Comparison of ENCODE assay signal across 8 cellular contexts in the genomic region with DNA sequence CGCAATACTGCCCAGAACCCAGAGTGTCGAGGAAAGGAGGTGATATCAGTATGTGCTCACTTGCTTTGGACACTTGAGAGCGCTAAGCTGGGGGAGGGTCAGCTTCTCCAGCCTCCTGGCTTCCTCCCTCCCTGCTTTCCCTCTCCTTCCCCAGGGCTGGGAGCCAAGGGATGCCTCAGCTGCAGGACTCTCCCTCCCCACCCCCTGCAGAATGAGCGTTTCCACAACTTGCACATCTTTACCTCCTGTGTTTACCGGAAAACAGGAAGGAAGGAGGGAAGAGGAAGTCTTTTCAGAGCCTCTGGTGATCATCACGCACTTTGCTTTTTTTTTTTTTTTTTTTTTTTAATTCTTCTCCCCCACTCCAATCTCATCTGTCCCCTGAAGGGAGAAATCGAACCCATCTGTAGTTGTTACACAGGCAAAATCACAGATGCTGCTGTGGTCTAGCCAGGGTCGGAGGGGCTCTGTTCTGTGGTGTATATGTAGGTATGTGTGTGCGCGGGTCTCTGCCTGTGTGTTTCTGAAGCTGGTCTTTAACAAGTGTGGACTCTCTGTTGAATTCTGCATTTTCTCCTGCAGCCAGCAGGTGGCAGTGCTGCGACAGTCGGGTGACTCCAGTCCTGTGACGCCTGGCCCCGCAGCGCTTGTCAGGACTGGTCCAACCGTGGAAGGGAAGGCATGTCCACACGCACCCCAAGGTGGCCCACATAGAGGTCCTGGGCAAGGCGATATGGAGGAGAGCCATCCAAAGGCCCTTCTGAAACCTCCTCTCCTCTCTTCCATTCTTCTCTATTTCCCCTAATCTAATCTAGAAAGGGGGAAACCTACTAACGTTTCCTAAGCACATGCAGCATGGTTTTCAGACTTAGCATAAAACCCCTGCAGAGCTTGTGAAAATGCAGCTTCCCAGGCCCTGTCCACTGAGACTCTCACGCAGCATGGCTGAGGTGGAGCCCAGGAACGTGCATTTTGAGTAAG.
DNase-seq lines count a peak whose midpoint lies in the region; ATAC-seq lines count a peak whose summit lies in the region.

No MANE protein-coding gene starts in this region.

- no peaks in the 10 kb centered on the region for H3K27me3 ChIP-seq in CD4-positive, alpha-beta memory T cell (ENCODE audit: insufficient read depth, low read length)
- no peaks in the 10 kb centered on the region for H3K27me3 ChIP-seq in effector memory CD4-positive, alpha-beta T cell (replicated peaks; ENCODE audit: control insufficient read depth, insufficient read depth, low read length, poor library complexity, severe bottlenecking)

- POLR2A ChIA-PET in CD4-positive, alpha-beta memory T cell (lab: Charles Lee; ENCODE audit: partially characterized antibody), result no interaction called here

- ATAC-seq in GM19455 (IDR thresholded peaks at IDR 0.05; ENCODE audit: unreplicated experiment), result peak; percentile 95

- H3K27ac Mint-ChIP-seq in CD4-positive, alpha-beta memory T cell, result no peak overlapping the region

- H3K4me3 ChIP-seq in CD4-positive, alpha-beta memory T cell (ENCODE audit: low read length in 2 of 2), result no peak overlapping the region
- no peak overlapping the region for H3K4me3 ChIP-seq in effector memory CD4-positive, alpha-beta T cell (ENCODE audit: insufficient read depth, low read depth, low read length, poor library complexity, severe bottlenecking)

- no peaks in the 10 kb centered on the region for H3K36me3 ChIP-seq in CD4-positive, alpha-beta memory T cell (ENCODE audit: insufficient read depth, low read length)
- no peaks in the 10 kb centered on the region for H3K36me3 ChIP-seq in effector memory CD4-positive, alpha-beta T cell (ENCODE audit: control insufficient read depth, insufficient read depth, low read length)

- H3K4me1 ChIP-seq in CD4-positive, alpha-beta memory T cell (ENCODE audit: insufficient read depth, low read length), result peaks cover 10% of the 10 kb centered on the region
- H3K4me1 ChIP-seq in effector memory CD4-positive, alpha-beta T cell (ENCODE audit: control insufficient read depth, insufficient read depth, low read length, poor library complexity, severe bottlenecking), result peaks cover 6% of the 10 kb centered on the region

- peaks cover 0 to 4% of the 10 kb centered on the region in 2 donors for H3K36me3 Mint-ChIP-seq in CD4-positive, alpha-beta memory T cell

- peaks cover 25 to 30% of the 10 kb centered on the region in 2 donors for H3K27me3 Mint-ChIP-seq in CD4-positive, alpha-beta memory T cell

- peak; percentile 70 to 74 (median 72) for DNase-seq in CD4-positive, alpha-beta memory T cell
- DNase-seq in HT1080 (ENCODE audit: low read depth) (peak; percentile 89), NOMO-1 (lab: John Stamatoyannopoulos, UW; ENCODE audit: unreplicated experiment in 2 of 2) (peak; percentile 10 to 52), medulla oblongata (ENCODE audit: extremely low spot score) (peak; percentile 91)
- peak; percentile 30 to 58 for DNase-seq in activated CD8-positive, alpha-beta memory T cell treated with anti-CD3 and anti-CD28 coated beads for 1 hour (ENCODE audit: extremely low read depth in 1 of 2, low read depth in 1 of 2)
- DNase-seq in effector memory CD4-positive, alpha-beta T cell, result peak; percentile 23 to 48 (median 24)
- DNase-seq in stimulated activated CD8-positive, alpha-beta memory T cell treated with anti-CD3 and anti-CD28 coated beads, Interleukin-15, amount 100 ng/mL, for 4 hours (ENCODE audit: low read depth in 2 of 2), result peak; percentile 37 to 40

- CTCF ChIA-PET in CD4-positive, alpha-beta memory T cell (lab: Charles Lee; ENCODE audit: partially characterized antibody), result interaction anchor here (0.7 to 2.5 kb wide), 14 partner anchors 9 to 1663 kb away, joined by 3 to 25 read pairs (median 4); no protein-coding TSS in a partner anchor

- peaks cover 0 to 7% (median 4%) of the 10 kb centered on the region in 8 donors for H3K9me3 Mint-ChIP-seq in CD4-positive, alpha-beta memory T cell

- H3K4me1 Mint-ChIP-seq in CD4-positive, alpha-beta memory T cell, result peaks cover 6 to 13% (median 9%) of the 10 kb centered on the region in 4 donors

- H3K4me3 Mint-ChIP-seq in CD4-positive, alpha-beta memory T cell, result peak overlapping the region in 6 of 8 donors; percentile 4 to 51 (median 22)

- no peaks in the 10 kb centered on the region for H3K9me3 ChIP-seq in CD4-positive, alpha-beta memory T cell (ENCODE audit: control insufficient read depth in 1 of 2, low read length in 2 of 2)
- no peaks in the 10 kb centered on the region for H3K9me3 ChIP-seq in effector memory CD4-positive, alpha-beta T cell (ENCODE audit: control insufficient read depth, low read length)

- H3K27ac ChIP-seq in CD4-positive, alpha-beta memory T cell (ENCODE audit: low read depth, low read length), result no peak overlapping the region
- no peak overlapping the region for H3K27ac ChIP-seq in effector memory CD4-positive, alpha-beta T cell (ENCODE audit: insufficient read depth, low read length, poor library complexity, severe bottlenecking)

- intact Hi-C loops in CD4-positive, alpha-beta memory T cell (cut with micrococcal nuclease), result loop anchor here (1.0 to 2.0 kb wide), 3 partner anchors 262 to 1822 kb away; no protein-coding TSS in a partner anchor

Comparison
In these comparisons a context has a peak if more than half of its experiments do, and no peak if none do; other contexts are left out.
1. DNase-seq: peak in every context shown above with its lines; median percentile 91 in medulla oblongata; 89 in HT1080; 72 in CD4-positive, alpha-beta memory T cell; 44 in activated CD8-positive, alpha-beta memory T cell treated with anti-CD3 and anti-CD28 coated beads for 1 hour; 38 in stimulated activated CD8-positive, alpha-beta memory T cell treated with anti-CD3 and anti-CD28 coated beads, Interleukin-15, amount 100 ng/mL, for 4 hours; 31 in NOMO-1; 24 in effector memory CD4-positive, alpha-beta T cell.